Comparison of ENCODE assay signal across 8 cellular contexts in the genomic region with DNA sequence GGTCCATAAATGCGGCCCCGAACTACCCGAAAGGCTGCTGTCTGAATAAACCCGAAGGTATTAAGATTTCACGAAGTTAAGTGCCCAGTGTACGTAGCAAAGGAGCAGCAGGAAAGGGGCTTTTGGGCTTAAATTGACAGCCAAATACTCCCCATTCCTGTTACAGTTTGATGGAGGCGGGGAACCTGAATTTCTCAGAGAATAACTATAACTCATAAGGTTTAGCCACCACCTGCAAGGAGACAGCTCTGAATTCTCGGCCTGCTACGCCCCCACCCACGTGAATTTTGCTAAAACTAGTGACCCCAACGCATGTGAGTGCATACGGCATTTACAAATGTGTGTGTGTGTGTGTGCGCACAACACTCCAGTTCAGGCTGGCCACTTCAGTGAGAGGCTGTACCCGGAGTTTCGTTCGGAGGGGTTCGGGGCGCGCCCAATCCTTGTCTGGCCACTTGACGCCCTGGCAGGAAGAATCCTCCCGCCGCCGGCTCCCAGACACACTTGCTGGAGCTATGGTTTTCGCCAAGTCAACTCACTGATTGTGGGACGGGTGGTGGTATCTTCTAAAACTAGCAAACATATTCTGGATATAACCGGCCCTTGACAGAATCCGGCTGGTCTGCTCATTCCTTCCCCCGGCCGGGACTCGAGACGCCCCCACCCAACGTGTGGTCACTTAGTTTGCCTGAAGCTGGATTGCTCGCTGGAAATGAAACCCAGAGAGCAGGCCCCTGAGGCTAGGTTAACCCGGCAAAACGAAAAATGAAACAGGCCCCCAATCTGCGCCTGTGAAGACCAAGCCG. TPM values are rescaled to one million over a fixed set of nuclear protein-coding genes. Genes with fewer than 3 reads are reported as not detected.
A peak's percentile ranks its signal among the peaks of the same experiment; 100 is the strongest.
DNase-seq lines count a peak whose midpoint lies in the region; ATAC-seq and TF ChIP-seq lines count a peak whose summit lies in the region.

No MANE protein-coding gene starts in this region.

- H3K9ac ChIP-seq in HUES64 (ENCODE audit: low read depth, low read length): no peak overlapping the region

- H3K4me1 Mint-ChIP-seq in CD4-positive, CD25-positive, alpha-beta regulatory T cell: peaks cover 12 to 54% (median 19%) of the 10 kb centered on the region in 4 donors
- peaks cover 45 to 49% of the 10 kb centered on the region in 2 donors for H3K4me1 Mint-ChIP-seq in effector memory CD8-positive, alpha-beta T cell (ENCODE audit: low read depth in 2 of 2)
- H3K4me1 Mint-ChIP-seq in nephron progenitor cell: peaks cover 51% of the 10 kb centered on the region

- no peak for DNase-seq in CD4-positive, CD25-positive, alpha-beta regulatory T cell
- DNase-seq in effector memory CD8-positive, alpha-beta T cell: no peak
- DNase-seq in nephron progenitor cell (peak; percentile 26), SKM-1 (lab: John Stamatoyannopoulos, UW; ENCODE audit: unreplicated experiment) (no peak), caudate nucleus (lab: John Stamatoyannopoulos, UW) (no peak)

- no peak overlapping the region for H3K27ac ChIP-seq in CD4-positive, CD25-positive, alpha-beta regulatory T cell (ENCODE audit: insufficient read depth, low read length, poor library complexity, severe bottlenecking)
- H3K27ac ChIP-seq in HUES64 (ENCODE audit: low read depth, low read length): no peak overlapping the region
- no peak overlapping the region for H3K27ac ChIP-seq in caudate nucleus (ENCODE audit: low read depth, low read length)

- peaks cover 54% of the 10 kb centered on the region for H3K4me1 ChIP-seq in CD4-positive, CD25-positive, alpha-beta regulatory T cell (ENCODE audit: control insufficient read depth, insufficient read depth, low read length, poor library complexity, severe bottlenecking)
- H3K4me1 ChIP-seq in HUES64 (ENCODE audit: insufficient read depth, low read length): peaks cover 23% of the 10 kb centered on the region; the same call in 1 of the 2 replicates

- H3K27me3 ChIP-seq in CD4-positive, CD25-positive, alpha-beta regulatory T cell (ENCODE audit: control insufficient read depth, insufficient read depth, low read length): no peaks in the 10 kb centered on the region
- peaks cover 100% of the 10 kb centered on the region for H3K27me3 ChIP-seq in HUES64 (ENCODE audit: insufficient read depth, low read length)

- H3K4me3 Mint-ChIP-seq in CD4-positive, CD25-positive, alpha-beta regulatory T cell: peak overlapping the region; percentile 93 to 99 (median 97)
- H3K4me3 Mint-ChIP-seq in effector memory CD8-positive, alpha-beta T cell: peak overlapping the region; percentile 98
- peak overlapping the region; percentile 73 for H3K4me3 Mint-ChIP-seq in nephron progenitor cell

- peaks cover 0 to 4% (median 0%) of the 10 kb centered on the region in 7 donors for H3K9me3 Mint-ChIP-seq in CD4-positive, CD25-positive, alpha-beta regulatory T cell
- no peaks in the 10 kb centered on the region for H3K9me3 Mint-ChIP-seq in effector memory CD8-positive, alpha-beta T cell
- H3K9me3 Mint-ChIP-seq in nephron progenitor cell: peaks cover 4% of the 10 kb centered on the region

- H3K9me3 ChIP-seq in CD4-positive, CD25-positive, alpha-beta regulatory T cell (ENCODE audit: control insufficient read depth in 2 of 2, low read length in 2 of 2): no peaks in the 10 kb centered on the region
- H3K9me3 ChIP-seq in HUES64 (ENCODE audit: insufficient read depth, low read depth, low read length): no peaks in the 10 kb centered on the region

- H3K4me3 ChIP-seq in CD4-positive, CD25-positive, alpha-beta regulatory T cell (ENCODE audit: low read depth, low read length): peak overlapping the region; percentile 66
- H3K4me3 ChIP-seq in HUES64 (ENCODE audit: low read length): peak overlapping the region; percentile 52

- peak overlapping the region; percentile 62 to 92 (median 83) for H3K27ac Mint-ChIP-seq in CD4-positive, CD25-positive, alpha-beta regulatory T cell
- H3K27ac Mint-ChIP-seq in effector memory CD8-positive, alpha-beta T cell: peak overlapping the region; percentile 95 to 96
- no peak overlapping the region for H3K27ac Mint-ChIP-seq in nephron progenitor cell

- ATAC-seq in CD4-positive, CD25-positive, alpha-beta regulatory T cell (ENCODE audit: low read depth in 2 of 2): no peak
- no peak for ATAC-seq in effector memory CD8-positive, alpha-beta T cell (replicated peaks)
- ATAC-seq in GM21737 (IDR thresholded peaks at IDR 0.05; ENCODE audit: unreplicated experiment): no peak
- ATAC-seq in HG03139 (IDR thresholded peaks at IDR 0.05; ENCODE audit: unreplicated experiment): no peak

- H3K36me3 ChIP-seq in CD4-positive, CD25-positive, alpha-beta regulatory T cell (ENCODE audit: control insufficient read depth, insufficient read depth, low read length): no peaks in the 10 kb centered on the region
- no peaks in the 10 kb centered on the region for H3K36me3 ChIP-seq in HUES64 (ENCODE audit: insufficient read depth, low read length)

- peaks cover 20% of the 10 kb centered on the region for H3K36me3 Mint-ChIP-seq in CD4-positive, CD25-positive, alpha-beta regulatory T cell
- peaks cover 60% of the 10 kb centered on the region for H3K36me3 Mint-ChIP-seq in effector memory CD8-positive, alpha-beta T cell (ENCODE audit: insufficient read depth)
- H3K36me3 Mint-ChIP-seq in nephron progenitor cell (ENCODE audit: low read depth): no peaks in the 10 kb centered on the region

- no peak for TF ChIP-seq CTCF in nephron progenitor cell (IDR thresholded peaks at IDR 0.05)

- peaks cover 34% of the 10 kb centered on the region for H3K27me3 Mint-ChIP-seq in CD4-positive, CD25-positive, alpha-beta regulatory T cell
- H3K27me3 Mint-ChIP-seq in effector memory CD8-positive, alpha-beta T cell: no peaks in the 10 kb centered on the region
- peaks cover 99% of the 10 kb centered on the region for H3K27me3 Mint-ChIP-seq in nephron progenitor cell (ENCODE audit: low read depth, poor library complexity)

- WGBS in HUES64: 5% methylated on average over 34 of the region's 37 CpGs

RNA-seq across cellular contexts. Expression of gene GFI1, which starts 4.9 kb away (rescaled TPM):
- total RNA-seq in CD4-positive, CD25-positive, alpha-beta regulatory T cell: 3.0 TPM
- polyA plus RNA-seq in CD4-positive, CD25-positive, alpha-beta regulatory T cell: 10 to 100 TPM in 1 of 4 donors, 1 to 10 TPM in 3; 3.6 to 11.5 (median 6.9) TPM
- 0.05 TPM for polyA plus RNA-seq in HUES64 (2013, experiment 1 of 2)
- 0.19 TPM for polyA plus RNA-seq in HUES64 (2013, experiment 2 of 2)
